9 cellular contexts compared by ENCODE assay signal in genomic region chr19:4052114-4052992, GRCh38. TPM values are rescaled to one million over a fixed set of nuclear protein-coding genes. Genes with fewer than 3 reads are reported as not detected.
DNase-seq lines count a peak whose midpoint lies in the region; ATAC-seq lines count a peak whose summit lies in the region.
"Had no signal": no experiment of that assay in that cellular context is flagged by ENCODE, and none has a peak within 500 bp of the region (broad histone marks: within the 10 kb centered on the region; RNA-seq: fewer than 3 reads in every experiment).

No MANE protein-coding gene starts in this region.

- peak overlapping the region; percentile 44 for H3K4me3 ChIP-seq in rectal smooth muscle tissue (ENCODE audit: low read length)

- H3K36me3 ChIP-seq in rectal smooth muscle tissue (ENCODE audit: control insufficient read depth, insufficient read depth, low read length), result peaks cover 44% of the 10 kb centered on the region

- no peaks in the 10 kb centered on the region for H3K27me3 Mint-ChIP-seq in T-helper 17 cell

- peaks cover 7% of the 10 kb centered on the region for H3K4me1 ChIP-seq in rectal smooth muscle tissue (ENCODE audit: control insufficient read depth, insufficient read depth, low read length)

- ATAC-seq in T-helper 17 cell (peak; percentile 29), HG03354 (IDR thresholded peaks at IDR 0.05; ENCODE audit: poor library complexity, severe bottlenecking, unreplicated experiment) (no peak), GM18517 (IDR thresholded peaks at IDR 0.05; ENCODE audit: unreplicated experiment) (no peak), GM18870 (IDR thresholded peaks at IDR 0.05; ENCODE audit: unreplicated experiment) (no peak)

- peaks cover 8% of the 10 kb centered on the region for H3K36me3 Mint-ChIP-seq in T-helper 17 cell (ENCODE audit: low read depth)

- peaks cover 18% of the 10 kb centered on the region for H3K4me1 Mint-ChIP-seq in T-helper 17 cell

- peak overlapping the region; percentile 11 for H3K9ac ChIP-seq in rectal smooth muscle tissue (ENCODE audit: low read length)

- DNase-seq in ELR (ENCODE audit: low read depth) (peak; percentile 76), T-helper 17 cell (no peak), head of caudate nucleus (peak in 31 of 42 donors; percentile 39 to 87 (median 62)), DMS53 (lab: John Stamatoyannopoulos, UW) (no peak)
- DNase-seq: NCI-H2029 treated with DMSO at 0.1 percent for 48 hours had no signal

- no peak overlapping the region for H3K4me3 Mint-ChIP-seq in T-helper 17 cell

- no peaks in the 10 kb centered on the region for H3K27me3 ChIP-seq in rectal smooth muscle tissue (ENCODE audit: control insufficient read depth, insufficient read depth, low read length)

- H3K27ac Mint-ChIP-seq in T-helper 17 cell, result peak overlapping the region; percentile 56

- H3K27ac ChIP-seq in rectal smooth muscle tissue (ENCODE audit: low read depth, low read length), result peak overlapping the region; percentile 52

- no peaks in the 10 kb centered on the region for H3K9me3 ChIP-seq in T-helper 17 cell (ENCODE audit: control insufficient read depth, low read length, poor library complexity, severe bottlenecking)

- intact Hi-C loops in head of caudate nucleus (cut with DNase I), result no loop called here

RNA-seq across cellular contexts. Expression of gene ZBTB7A, which starts 14.3 kb away (rescaled TPM):
- 10 to 100 TPM; 47.3 to 51.1 TPM for total RNA-seq in T-helper 17 cell

RNA-seq across cellular contexts. Expression of gene PIAS4, which starts 44.8 kb away (rescaled TPM):
- total RNA-seq in T-helper 17 cell, result 10 to 100 TPM; 20.8 to 22.7 TPM

Comparison
In these comparisons a context has a peak if more than half of its experiments do, and no peak if none do; other contexts are left out.
1. DNase-seq: peak in ELR (single experiment) and head of caudate nucleus (31 of 42); none in T-helper 17 cell (0 of 3) and DMS53 (single experiment).